8 cellular contexts compared by ENCODE assay signal in the genomic region with DNA sequence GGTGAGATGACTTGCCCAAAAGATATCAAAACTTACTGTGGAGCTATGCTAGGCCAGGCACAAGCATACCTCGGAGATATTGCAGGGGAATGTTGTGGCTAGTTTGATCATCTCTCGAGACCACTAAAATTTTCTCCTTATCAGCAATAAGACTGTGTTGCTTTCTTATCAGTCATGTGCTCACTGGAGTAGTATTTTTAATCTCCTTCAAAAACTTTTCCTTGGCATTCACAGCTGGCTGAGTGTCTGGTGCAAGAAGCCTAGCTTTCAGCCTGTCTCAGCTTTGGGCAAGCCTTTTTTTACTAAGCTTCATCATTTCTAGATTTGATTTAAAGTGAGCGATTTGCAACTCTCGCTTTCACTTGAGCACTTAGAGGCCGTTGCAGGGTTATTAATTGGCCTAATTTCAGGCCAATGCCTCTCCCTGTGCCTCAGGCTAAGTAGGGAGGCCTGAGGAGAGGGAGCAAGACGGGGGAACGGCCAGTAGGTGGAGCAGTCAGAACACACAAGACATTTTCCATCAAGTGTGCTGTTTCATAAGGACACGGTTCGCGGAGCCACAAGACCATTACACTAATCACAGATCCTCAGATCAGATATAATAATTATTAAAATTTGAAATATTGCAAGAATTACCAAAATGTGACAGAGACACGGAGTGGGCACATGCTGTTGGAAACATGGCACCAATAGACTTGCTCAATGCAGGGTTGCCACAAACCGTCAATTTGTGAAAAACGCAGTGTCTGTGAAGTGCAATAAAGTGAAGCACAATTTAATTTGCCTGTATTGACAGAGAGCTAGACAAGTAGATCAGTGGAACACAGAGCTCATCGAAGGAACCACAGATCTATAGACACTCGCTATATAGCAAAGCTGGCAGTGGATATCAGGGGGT.
DNase-seq lines count a peak whose midpoint lies in the region; ATAC-seq, FAIRE-seq and TF ChIP-seq lines count a peak whose summit lies in the region.

No MANE protein-coding gene starts in this region.

- TF ChIP-seq POLR2A in GM12891 (IDR thresholded peaks at IDR 0.05; ENCODE audit: low read depth, low read length) = no peak

- FAIRE-seq in GM12891 (lab: Jason Lieb, UNC) = peak; percentile 95

- H3K27ac ChIP-seq in caudate nucleus (ENCODE audit: low read depth, low read length) = no peak overlapping the region

- H3K27me3 ChIP-seq in kidney epithelial cell (ENCODE audit: control insufficient read depth, insufficient read depth, low read length) = no peaks in the 10 kb centered on the region

- ATAC-seq in HG02943 (IDR thresholded peaks at IDR 0.05; ENCODE audit: low read depth, unreplicated experiment) = peak; percentile 91
- ATAC-seq in HG03439 (IDR thresholded peaks at IDR 0.05; ENCODE audit: unreplicated experiment) = no peak

- TF ChIP-seq CTCF in WI38 (IDR thresholded peaks at IDR 0.05; ENCODE audit: low read depth, low read length) (peak; percentile 83), kidney epithelial cell (IDR thresholded peaks at IDR 0.05; ENCODE audit: insufficient read depth, low read length, poor library complexity, severe bottlenecking) (peak; percentile 78)

- no peak overlapping the region for H3K4me3 ChIP-seq in WI38 (ENCODE audit: low read depth, low read length)
- H3K4me3 ChIP-seq in kidney epithelial cell (ENCODE audit: low read depth, low read length) = no peak overlapping the region

- H3K36me3 ChIP-seq in kidney epithelial cell (ENCODE audit: control insufficient read depth, insufficient read depth, low read length) = no peaks in the 10 kb centered on the region

- DNase-seq in GM12891 (ENCODE audit: insufficient read length, low spot score) = peak; percentile 32
- DNase-seq in NCI-H2196 treated with DMSO at 0.1 percent for 48 hours (lab: John Stamatoyannopoulos, UW; ENCODE audit: unreplicated experiment) = peak; percentile 59
- peak in 57 of 61 donors; percentile 5 to 89 (median 55) for DNase-seq in caudate nucleus (lab: John Stamatoyannopoulos, UW)
- peak; percentile 35 for DNase-seq in kidney epithelial cell (ENCODE audit: low read depth)
- DNase-seq in stimulated activated CD4-positive, alpha-beta T cell treated with anti-CD3 and anti-CD28 coated beads, Interleukin-1b, Interleukin-23, amount 100 ng/mL, for 48 hours = peak; percentile 59

TF ChIP-seq in GM12891, 5 proteins besides CTCF, POLR2A, EP300 and RAD21:
- TF ChIP-seq POU2F2 (IDR thresholded peaks at IDR 0.05; ENCODE audit: low read depth, low read length) = no peak
- no peak for TF ChIP-seq PAX5 (IDR thresholded peaks at IDR 0.05; ENCODE audit: insufficient read depth, low read length, severe bottlenecking)
- TF ChIP-seq SPI1 (IDR thresholded peaks at IDR 0.05; ENCODE audit: low read depth, low read length) = no peak
- no peak for TF ChIP-seq TAF1 (IDR thresholded peaks at IDR 0.05; ENCODE audit: low read depth, low read length)
- TF ChIP-seq POLR2AphosphoS5 (IDR thresholded peaks at IDR 0.05; ENCODE audit: low read depth, low read length) = no peak
TF ChIP-seq in GM12891: peak in this region for 0.
